ENCODE assay signal across 21 cellular contexts in genomic region chr16:26863971-26864370, GRCh38.
"Had no signal": no experiment of that assay in that cellular context is flagged by ENCODE, and none has a peak within 500 bp of the region (broad histone marks: within the 10 kb centered on the region; RNA-seq: fewer than 3 reads in every experiment).

No MANE protein-coding gene starts in this region.

- H3K4me3 ChIP-seq: left ventricle myocardium inferior, spleen, upper lobe of left lung had no signal

- H3K27ac ChIP-seq: epithelial cell of prostate, foreskin keratinocyte, left ventricle myocardium inferior, spleen, upper lobe of left lung had no signal

- H3K27me3 ChIP-seq: foreskin keratinocyte, upper lobe of left lung had no signal

- DNase-seq: activated CD4-positive, alpha-beta T cell treated with anti-CD3 and anti-CD28 coated beads for 1 hour; activated CD4-positive, alpha-beta T cell treated with anti-CD3 and anti-CD28 coated beads, Interleukin-2, amount 50 U/mL, for 1 hour; activated CD8-positive, alpha-beta T cell treated with anti-CD3 and anti-CD28 coated beads, Interleukin-2, amount 10 ng/mL, durations not matched to agents 7 days and 5 days; activated gamma-delta T cell; activated naive CD4-positive, alpha-beta T cell treated with anti-CD3 and anti-CD28 coated beads, Interleukin-2, amount 50 U/mL, for 16 hours; anterior cingulate cortex; endodermal cell; foreskin keratinocyte; kidney; left ventricle myocardium inferior; naive thymus-derived CD4-positive, alpha-beta T cell; spleen; stimulated activated CD4-positive, alpha-beta T cell treated with anti-CD3 and anti-CD28 coated beads, Interleukin-4, amount 100 ng/mL, for 4 hours; stimulated activated naive CD8-positive, alpha-beta T cell treated with anti-CD3 and anti-CD28 coated beads, Interleukin-15, Interleukin-2, amounts not matched to agents 100 U/mL and 50 U/mL, for 24 hours; T-cell; upper lobe of left lung had no signal

- H3K4me3 Mint-ChIP-seq: activated CD8-positive, alpha-beta T cell treated with anti-CD3 and anti-CD28 coated beads, Interleukin-2, amount 10 ng/mL, durations not matched to agents 7 days and 5 days; activated T-helper 1 cell treated with anti-CD3 and anti-CD28 coated beads, Interleukin-12 subunit alpha, Interleukin-12 subunit beta, Interleukin-2, Interleukin-4 antibody, amounts not matched to agents 30 ng/mL and 10 ng/mL and 1 ng/mL, durations not matched to agents 14 hours and 24 hours and 36 hours; brain; endodermal cell; naive thymus-derived CD4-positive, alpha-beta T cell; T-cell; T-helper 2 cell treated with Interferon-gamma antibody and Interleukin-4, amounts not matched to agents 5 μg/mL and 100 μg/mL, for 36 hours had no signal

- H3K36me3 Mint-ChIP-seq: brain had no signal

- H3K4me1 ChIP-seq: foreskin keratinocyte, left ventricle myocardium inferior, spleen, upper lobe of left lung had no signal

- H3K27ac Mint-ChIP-seq: activated CD8-positive, alpha-beta T cell treated with anti-CD3 and anti-CD28 coated beads, Interleukin-2, amount 10 ng/mL, durations not matched to agents 7 days and 5 days; activated T-helper 1 cell treated with anti-CD3 and anti-CD28 coated beads, Interleukin-12 subunit alpha, Interleukin-12 subunit beta, Interleukin-2, Interleukin-4 antibody, amounts not matched to agents 30 ng/mL and 10 ng/mL and 1 ng/mL, durations not matched to agents 14 hours and 24 hours and 36 hours; brain; endodermal cell; naive thymus-derived CD4-positive, alpha-beta T cell; progenitor cell of endocrine pancreas; T-cell; T-helper 2 cell treated with Interferon-gamma antibody and Interleukin-4, amounts not matched to agents 5 μg/mL and 100 μg/mL, for 36 hours had no signal

- H3K4me1 Mint-ChIP-seq: brain; endodermal cell; naive thymus-derived CD4-positive, alpha-beta T cell; T-cell had no signal

- H3K36me3 ChIP-seq: left ventricle myocardium inferior, spleen, upper lobe of left lung had no signal
